In the genomic region with DNA sequence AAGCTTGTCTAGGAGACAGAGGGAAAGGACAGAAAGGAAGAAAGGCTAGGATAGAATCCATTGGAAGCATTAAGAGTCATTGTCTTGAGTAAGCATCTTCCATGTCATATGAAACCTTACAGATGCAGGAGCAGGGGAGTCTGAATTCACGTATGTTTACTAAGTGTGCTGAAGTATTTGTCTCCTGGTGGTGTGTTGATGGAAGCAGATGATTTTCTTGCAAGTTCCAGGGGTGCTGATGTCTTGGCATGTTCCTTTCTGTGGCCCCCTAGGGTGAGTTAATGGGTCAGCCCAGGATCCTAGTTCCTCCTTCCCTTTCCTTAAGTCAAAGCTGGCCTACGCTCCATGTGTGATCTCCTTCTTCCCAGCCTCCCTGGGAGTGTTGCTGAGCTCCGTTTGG, we compare ENCODE assay signal across 14 cellular contexts.
"Had no signal": no experiment of that assay in that cellular context is flagged by ENCODE, and none has a peak within 500 bp of the region (broad histone marks: within the 10 kb centered on the region; RNA-seq: fewer than 3 reads in every experiment).

No MANE protein-coding gene starts in this region.

- H3K36me3 Mint-ChIP-seq: natural killer cell had no signal

- H3K9me3 ChIP-seq: thyroid gland, vagina had no signal

- H3K27ac Mint-ChIP-seq: activated naive CD4-positive, alpha-beta T cell treated with anti-CD3 and anti-CD28 coated beads for 36 hours; activated T-helper 17 cell treated with anti-CD3 and anti-CD28 coated beads, Interleukin-2, amount 50 U/mL, for 72 hours; dendritic cell treated with granulocyte-macrophage colony-stimulating factor and Interleukin-4, amounts not matched to agents 40 ng/mL and 50 ng/mL, for 4 days; effector memory CD8-positive, alpha-beta T cell; natural killer cell had no signal

- H3K4me3 ChIP-seq: thyroid gland, vagina had no signal

- H3K27me3 ChIP-seq: thyroid gland, vagina had no signal

- FAIRE-seq: islet of Langerhans had no signal

- H3K4me1 Mint-ChIP-seq: activated T-helper 17 cell treated with anti-CD3 and anti-CD28 coated beads, Interleukin-2, amount 50 U/mL, for 72 hours; natural killer cell had no signal

- H3K27ac ChIP-seq: epithelial cell of prostate, thyroid gland, vagina had no signal

- H3K4me1 ChIP-seq: thyroid gland, vagina had no signal

- H3K36me3 ChIP-seq: thyroid gland, vagina had no signal

- H3K4me3 Mint-ChIP-seq: activated naive CD4-positive, alpha-beta T cell treated with anti-CD3 and anti-CD28 coated beads for 36 hours; activated T-helper 17 cell treated with anti-CD3 and anti-CD28 coated beads, Interleukin-2, amount 50 U/mL, for 72 hours; dendritic cell treated with granulocyte-macrophage colony-stimulating factor and Interleukin-4, amounts not matched to agents 40 ng/mL and 50 ng/mL, for 4 days; effector memory CD8-positive, alpha-beta T cell; natural killer cell; WTC11 had no signal

- ATAC-seq: activated T-helper 17 cell treated with anti-CD3 and anti-CD28 coated beads, Interleukin-2, amount 50 U/mL, for 72 hours; effector memory CD8-positive, alpha-beta T cell; natural killer cell had no signal

- DNase-seq: activated CD4-positive, alpha-beta T cell treated with anti-CD3 and anti-CD28 coated beads for 48 hours; activated naive CD4-positive, alpha-beta T cell treated with anti-CD3 and anti-CD28 coated beads for 36 hours; effector memory CD8-positive, alpha-beta T cell; head of caudate nucleus; natural killer cell; occipital lobe; stimulated activated CD4-positive, alpha-beta T cell treated with anti-CD3 and anti-CD28 coated beads, Interleukin-4, amount 100 ng/mL, for 4 hours; thyroid gland had no signal

- H3K9me3 Mint-ChIP-seq: activated naive CD4-positive, alpha-beta T cell treated with anti-CD3 and anti-CD28 coated beads for 36 hours; activated T-helper 17 cell treated with anti-CD3 and anti-CD28 coated beads, Interleukin-2, amount 50 U/mL, for 72 hours; dendritic cell treated with granulocyte-macrophage colony-stimulating factor and Interleukin-4, amounts not matched to agents 40 ng/mL and 50 ng/mL, for 4 days; effector memory CD8-positive, alpha-beta T cell; natural killer cell; WTC11 had no signal
